In genomic region chr16:2753523-2754020, GRCh38 we compare ENCODE assay signal across 8 cellular contexts. TPM values are rescaled to one million over a fixed set of nuclear protein-coding genes. Genes with fewer than 3 reads are reported as not detected.
DNase-seq lines count a peak whose midpoint lies in the region; ATAC-seq, FAIRE-seq and TF ChIP-seq lines count a peak whose summit lies in the region.

No MANE protein-coding gene starts in this region.

- TF ChIP-seq POLR2A in GM12891 (IDR thresholded peaks at IDR 0.05; ENCODE audit: low read depth, low read length) = peak; percentile 19; the same call in 1 of the 2 replicates

- TF ChIP-seq CTCF in fibroblast of pulmonary artery (IDR thresholded peaks at IDR 0.05; ENCODE audit: low read length, missing control alignments) = no peak

- peak overlapping the region; percentile 94 for H3K4me3 ChIP-seq in fibroblast of pulmonary artery (replicated peaks; ENCODE audit: low read depth, low read length)

- intact Hi-C loops in posterior vena cava (cut with DNase I) = no loop called here

- FAIRE-seq in GM12891 (lab: Jason Lieb, UNC) = no peak

- DNase-seq in GM12891 (ENCODE audit: insufficient read length, low spot score) = no peak
- no peak for DNase-seq in fibroblast of pulmonary artery (ENCODE audit: low read depth)
- DNase-seq in posterior vena cava (ENCODE audit: low spot score) = peak; percentile 10
- DNase-seq in SKM-1 treated with dmso at 0.1 percent for 144 hours (lab: John Stamatoyannopoulos, UW; ENCODE audit: unreplicated experiment) = no peak
- no peak for DNase-seq in activated CD4-positive, alpha-beta T cell treated with anti-CD3 and anti-CD28 coated beads, Interleukin-2, amount 50 U/mL, for 48 hours
- no peak for DNase-seq in NCI-H510A (lab: John Stamatoyannopoulos, UW)

- ATAC-seq in SK-N-SH treated with all-trans-retinoic acid at 6 μM for 48 hours (0 out of 3 replicates have a peak, but pooled peaks have one; percentile 13), HG02840 (IDR thresholded peaks at IDR 0.05; ENCODE audit: low FRiP score, unreplicated experiment) (no peak)

TF ChIP-seq in GM12891, 5 proteins besides CTCF, POLR2A, EP300 and RAD21:
- no peak for TF ChIP-seq PAX5 (IDR thresholded peaks at IDR 0.05; ENCODE audit: insufficient read depth, low read length, severe bottlenecking)
- TF ChIP-seq SPI1 (IDR thresholded peaks at IDR 0.05; ENCODE audit: low read depth, low read length) = no peak
- TF ChIP-seq POLR2AphosphoS5 (IDR thresholded peaks at IDR 0.05; ENCODE audit: low read depth, low read length) = no peak
- no peak for TF ChIP-seq POU2F2 (IDR thresholded peaks at IDR 0.05; ENCODE audit: low read depth, low read length)
- no peak for TF ChIP-seq TAF1 (IDR thresholded peaks at IDR 0.05; ENCODE audit: low read depth, low read length)

TF ChIP-seq in SK-N-SH treated with all-trans-retinoic acid at 6 μM for 48 hours, 23 proteins besides CTCF, POLR2A, EP300 and RAD21:
- TF ChIP-seq ZC3H10 (CRISPR knock-in tag; IDR thresholded peaks at IDR 0.05) (no peak), TSHZ2 (CRISPR knock-in tag; IDR thresholded peaks at IDR 0.05) (no peak), ZFP3 (CRISPR knock-in tag; IDR thresholded peaks at IDR 0.05) (no peak), TCF4 (CRISPR knock-in tag; IDR thresholded peaks at IDR 0.05; ENCODE audit: borderline replicate concordance) (no peak), SNAI2 (CRISPR knock-in tag; IDR thresholded peaks at IDR 0.05) (no peak), GLIS3 (CRISPR knock-in tag; IDR thresholded peaks at IDR 0.05) (no peak), BACH2 (CRISPR knock-in tag; IDR thresholded peaks at IDR 0.05; ENCODE audit: borderline replicate concordance) (no peak), ARNTL (CRISPR knock-in tag; IDR thresholded peaks at IDR 0.05; ENCODE audit: borderline replicate concordance, low read depth) (no peak), PPARA (CRISPR knock-in tag; IDR thresholded peaks at IDR 0.05; ENCODE audit: borderline replicate concordance) (no peak), PATZ1 (CRISPR knock-in tag; IDR thresholded peaks at IDR 0.05; ENCODE audit: borderline replicate concordance) (no peak), ZNF8 (CRISPR knock-in tag; IDR thresholded peaks at IDR 0.05) (no peak), CSDC2 (CRISPR knock-in tag; IDR thresholded peaks at IDR 0.05) (no peak)

RNA-seq across cellular contexts. Expression of gene SRRM2, which starts 1.1 kb away (rescaled TPM):
- 400 TPM for polyA plus RNA-seq in GM12891 (2012; ENCODE audit: low read depth, missing spikeins)
- 100 to 1,000 TPM; 320 to 360 TPM for total RNA-seq in posterior vena cava

RNA-seq across cellular contexts. Expression of gene ELOB, which starts 23.5 kb away (rescaled TPM):
- 213 TPM for polyA plus RNA-seq in GM12891 (2012; ENCODE audit: low read depth, missing spikeins)
- 100 to 1,000 TPM; 182 to 196 TPM for total RNA-seq in posterior vena cava

RNA-seq across cellular contexts. Expression of gene PRSS27, which starts 33.5 kb away (rescaled TPM):
- polyA plus RNA-seq in GM12891 (2012; ENCODE audit: low read depth, missing spikeins) = 1.0 TPM
- 1 to 10 TPM in 1 of 2 donors, under 1 TPM in 1; 0.71 to 1.4 TPM for total RNA-seq in posterior vena cava

RNA-seq across cellular contexts. Expression of gene PRSS33, which starts 33.8 kb away (rescaled TPM):
- not detected for polyA plus RNA-seq in GM12891 (2012; ENCODE audit: low read depth, missing spikeins)
- total RNA-seq in posterior vena cava = not detected

RNA-seq across cellular contexts. Expression of gene PRSS41, which starts 44.7 kb away (rescaled TPM):
- polyA plus RNA-seq in GM12891 (2012; ENCODE audit: low read depth, missing spikeins) = not detected
- not detected for total RNA-seq in posterior vena cava
